ENCODE assay signal across 1 cellular context in genomic region chr1:155137129-155137528, GRCh38.
TF ChIP-seq lines count a peak whose summit lies in the region.

No MANE protein-coding gene starts in this region.

TF ChIP-seq in endothelial cell of umbilical vein, 7 proteins besides CTCF, POLR2A, EP300 and RAD21:
- no peak for TF ChIP-seq FOS (IDR thresholded peaks at IDR 0.05; ENCODE audit: borderline replicate concordance, insufficient read depth, low read length)
- TF ChIP-seq MYC (IDR thresholded peaks at IDR 0.05; ENCODE audit: low read depth, low read length): no peak
- no peak for TF ChIP-seq GATA2 (IDR thresholded peaks at IDR 0.05; ENCODE audit: insufficient read depth, insufficient read length, low read depth, low read length)
- no peak for TF ChIP-seq POLR2AphosphoS5 (IDR thresholded peaks at IDR 0.05; ENCODE audit: insufficient read depth, low read depth, low read length)
- no peak for TF ChIP-seq MAX (IDR thresholded peaks at IDR 0.05; ENCODE audit: insufficient read depth, insufficient read length)
TF ChIP-seq in endothelial cell of umbilical vein: peak in this region for 0.
